ENCODE assay signal across 22 cellular contexts in the genomic region with DNA sequence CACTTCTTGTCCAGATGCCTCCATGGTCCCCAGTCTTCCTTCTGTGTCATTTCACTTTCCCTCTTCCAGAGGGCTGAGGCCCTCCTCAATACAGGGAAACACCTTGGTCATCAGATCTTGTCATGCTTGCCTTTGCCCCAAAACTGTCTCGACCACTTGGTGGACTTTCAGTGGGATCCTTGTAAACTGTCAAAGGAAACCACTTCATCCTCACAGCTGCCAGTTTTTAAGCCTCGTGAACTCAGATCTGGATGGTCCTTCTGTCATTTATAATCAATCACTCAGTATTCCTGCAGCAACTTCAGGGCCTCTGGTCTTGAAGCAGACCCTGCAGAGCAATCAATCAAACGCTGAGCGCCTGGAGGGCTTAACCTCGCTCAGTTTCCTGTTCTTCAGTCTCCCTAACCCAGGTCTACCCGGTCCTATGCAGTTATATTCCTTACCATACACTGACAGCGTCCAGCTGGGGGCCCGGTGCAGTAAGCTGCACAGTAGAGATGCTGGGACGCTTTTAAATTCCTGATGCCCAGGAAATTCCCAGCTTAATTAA.
DNase-seq lines count a peak whose midpoint lies in the region; ATAC-seq, FAIRE-seq and TF ChIP-seq lines count a peak whose summit lies in the region.
"Had no signal": no experiment of that assay in that cellular context is flagged by ENCODE, and none has a peak within 500 bp of the region (broad histone marks: within the 10 kb centered on the region; RNA-seq: fewer than 3 reads in every experiment).

No MANE protein-coding gene starts in this region.

- 71% methylated on average over 6 of the region's 9 CpGs for WGBS in right lobe of liver (ENCODE audit: insufficient coverage, low coverage, low lambda C conversion rate, missing lambda C conversion rate)
- 95% methylated on average over 9 of the region's 9 CpGs for WGBS in HepG2 (ENCODE audit: low lambda C conversion rate)
- 60 to 85% methylated on average over 9 of the region's 9 CpGs for WGBS in upper lobe of left lung, 2 donors
- WGBS in body of pancreas, 2 donors, result 80 to 96% methylated on average over 9 of the region's 9 CpGs

- H3K9me3 ChIP-seq in right lobe of liver (no peaks in the 10 kb centered on the region), HepG2 (ENCODE audit: low read length) (no peaks in the 10 kb centered on the region), endothelial cell of umbilical vein (replicated peaks; ENCODE audit: control insufficient read depth, insufficient read depth, low read length) (no peaks in the 10 kb centered on the region), upper lobe of left lung (no peaks in the 10 kb centered on the region), body of pancreas (no peaks in the 10 kb centered on the region)
- H3K9me3 ChIP-seq: ovary, suprapubic skin had no signal

- TF ChIP-seq EP300 in HepG2 (IDR thresholded peaks at IDR 0.05; ENCODE audit: low read depth in 2 of 2, low read length in 2 of 2) (no peak), HepG2 (CRISPR knock-in tag; IDR thresholded peaks at IDR 0.05; ENCODE audit: borderline replicate concordance) (no peak), upper lobe of left lung (IDR thresholded peaks at IDR 0.05) (no peak)

- no peaks in the 10 kb centered on the region for H3K9me1 ChIP-seq in endothelial cell of umbilical vein (replicated peaks; ENCODE audit: control insufficient read depth, extremely low read depth, insufficient read depth, low read length)

- dilution Hi-C loops in endothelial cell of umbilical vein (cut with MboI; ENCODE audit: extremely low pct_ligation_motif_present, low sequenced_read_pairs), result no loop called here

- DNase-seq in right lobe of liver (no peak), HepG2 (ENCODE audit: low spot score) (no peak), endothelial cell of umbilical vein (ENCODE audit: low read depth, low spot score) (no peak), upper lobe of left lung (no peak), body of pancreas (no peak), AML-193 (lab: John Stamatoyannopoulos, UW) (no peak), SIG-M5 treated with dmso at 0.1 percent for 504 hours (lab: John Stamatoyannopoulos, UW; ENCODE audit: unreplicated experiment) (no peak)
- DNase-seq: activated CD4-positive, alpha-beta memory T cell treated with anti-CD3 and anti-CD28 coated beads, Interleukin-2, amount 10 ng/mL, durations not matched to agents 7 days and 5 days; activated T-cell treated with anti-CD3 and anti-CD28 coated beads, Interleukin-2, amount 50 U/mL, for 24 hours; CD4-positive, alpha-beta T cell; DMS153; left ventricle myocardium superior; NCI-H1048; NCI-H526; ovary; SHP77; stimulated activated CD4-positive, alpha-beta T cell treated with anti-CD3 and anti-CD28 coated beads, Interleukin-4, amount 100 ng/mL, for 1 hour had no signal

- CTCF ChIA-PET in HepG2 (lab: Yijun Ruan, JAX; ENCODE audit: low intra/inter-chr PET ratio, low total read pairs) (no interaction called here), endothelial cell of umbilical vein (lab: Charles Lee) (interaction anchor here (1.2 to 1.8 kb wide), 6 partner anchors 9 to 273 kb away, joined by 3 to 9 read pairs (median 4); no protein-coding TSS in a partner anchor)

- in situ Hi-C loops in HepG2 (cut with HindIII; ENCODE audit: extremely low pct_ligation_motif_present, low pct_unique_long_range_greater_than_20kb), result loop anchor here (10.0 kb wide), 1 partner anchor 525 kb away; no protein-coding TSS in a partner anchor

- POLR2A ChIA-PET in HepG2 (lab: Yijun Ruan, JAX), result no interaction called here
- POLR2A ChIA-PET in endothelial cell of umbilical vein (lab: Charles Lee), result interaction anchor here (0.6 to 1.5 kb wide), 4 partner anchors 10 to 73 kb away, joined by 3 to 7 read pairs (median 4); no protein-coding TSS in a partner anchor

- no peak for TF ChIP-seq POLR2A in right lobe of liver (IDR thresholded peaks at IDR 0.05)
- no peak for TF ChIP-seq POLR2A in HepG2 (IDR thresholded peaks at IDR 0.05; ENCODE audit: insufficient read depth in 1 of 2, low read depth in 2 of 2, low read length in 2 of 2)
- no peak for TF ChIP-seq POLR2A in endothelial cell of umbilical vein (IDR thresholded peaks at IDR 0.05; ENCODE audit: low read depth, low read length)
- TF ChIP-seq POLR2A in upper lobe of left lung (IDR thresholded peaks at IDR 0.05), result no peak
- no peak for TF ChIP-seq POLR2A in body of pancreas (IDR thresholded peaks at IDR 0.05)

- FAIRE-seq in HepG2 (lab: Jason Lieb, UNC) (no peak), endothelial cell of umbilical vein (lab: Jason Lieb, UNC) (no peak)
- FAIRE-seq: GM12891 had no signal

- peak overlapping the region in 2 of 3 donors; percentile 27 to 35 for H3K27ac ChIP-seq in right lobe of liver
- H3K27ac ChIP-seq in HepG2 (ENCODE audit: extremely low read length, insufficient read depth, low read length), result no peak overlapping the region
- H3K27ac ChIP-seq in endothelial cell of umbilical vein (ENCODE audit: insufficient read depth, low read depth, low read length), result peak overlapping the region; percentile 96
- peak overlapping the region; percentile 60 for H3K27ac ChIP-seq in rectal smooth muscle tissue (ENCODE audit: low read depth, low read length)
- peak overlapping the region; percentile 13 to 74 (median 50) for H3K27ac ChIP-seq in upper lobe of left lung
- peak overlapping the region in 2 of 4 donors; percentile 8 to 18 for H3K27ac ChIP-seq in body of pancreas
- H3K27ac ChIP-seq: KMS-11, suprapubic skin had no signal

- H2AFZ ChIP-seq in HepG2 (ENCODE audit: low read length) (no peak overlapping the region), endothelial cell of umbilical vein (ENCODE audit: low read depth, low read length) (peak overlapping the region; percentile 9)

- H3K27me3 ChIP-seq in right lobe of liver (no peaks in the 10 kb centered on the region), HepG2 (ENCODE audit: control insufficient read depth in 1 of 2, insufficient read depth in 2 of 2, low read length in 2 of 2) (no peaks in the 10 kb centered on the region), endothelial cell of umbilical vein (ENCODE audit: control insufficient read depth in 2 of 2, insufficient read depth in 2 of 2, low read length in 2 of 2) (no peaks in the 10 kb centered on the region), rectal smooth muscle tissue (ENCODE audit: control insufficient read depth, insufficient read depth, low read length) (no peaks in the 10 kb centered on the region), upper lobe of left lung (no peaks in the 10 kb centered on the region), body of pancreas (no peaks in the 10 kb centered on the region)
- H3K27me3 ChIP-seq: ovary, suprapubic skin had no signal

- TF ChIP-seq RAD21 in HepG2 (CRISPR knock-in tag; IDR thresholded peaks at IDR 0.05), result no peak

- ATAC-seq in right lobe of liver (no peak), HepG2 (no peak), upper lobe of left lung (ENCODE audit: low FRiP score in 2 of 2) (no peak), body of pancreas (no peak)

- H4K20me1 ChIP-seq in HepG2 (ENCODE audit: insufficient read depth, low read length), result no peaks in the 10 kb centered on the region
- no peaks in the 10 kb centered on the region for H4K20me1 ChIP-seq in endothelial cell of umbilical vein (replicated peaks; ENCODE audit: control insufficient read depth, extremely low read depth, insufficient read depth, low read length)

- no peak overlapping the region for H3K4me3 ChIP-seq in right lobe of liver
- no peak overlapping the region for H3K4me3 ChIP-seq in HepG2 (replicated peaks in 1 of 3; ENCODE audit: insufficient read depth in 1 of 3, low read depth in 2 of 3, low read length in 3 of 3)
- peak overlapping the region in 2 of 3 experiments; percentile 7 to 43 for H3K4me3 ChIP-seq in endothelial cell of umbilical vein (replicated peaks in 1 of 3; ENCODE audit: insufficient read depth in 1 of 3, low read depth in 1 of 3, low read length in 3 of 3)
- no peak overlapping the region for H3K4me3 ChIP-seq in rectal smooth muscle tissue (ENCODE audit: low read length)
- H3K4me3 ChIP-seq in upper lobe of left lung, result no peak overlapping the region
- H3K4me3 ChIP-seq in body of pancreas, result no peak overlapping the region
- H3K4me3 ChIP-seq: ovary, skin epidermis, suprapubic skin had no signal

- TF ChIP-seq CTCF in right lobe of liver (IDR thresholded peaks at IDR 0.05) (no peak), HepG2 (CRISPR knock-in tag; IDR thresholded peaks at IDR 0.05) (no peak), endothelial cell of umbilical vein (IDR thresholded peaks at IDR 0.05; ENCODE audit: extremely low read depth in 1 of 2, insufficient read depth in 1 of 2, low read depth in 1 of 2, low read length in 2 of 2) (no peak), upper lobe of left lung (IDR thresholded peaks at IDR 0.05) (no peak), body of pancreas (IDR thresholded peaks at IDR 0.05) (no peak)

- H3K36me3 ChIP-seq in right lobe of liver (peaks cover 0 to 35% (median 17%) of the 10 kb centered on the region in 4 donors), HepG2 (replicated peaks in 1 of 2; ENCODE audit: control insufficient read depth in 1 of 2, insufficient read depth in 2 of 2, low read length in 2 of 2) (peaks cover 14 to 49% of the 10 kb centered on the region in 2 experiments; a peak in 4 of 5 replicates), endothelial cell of umbilical vein (ENCODE audit: control insufficient read depth in 2 of 2, extremely low read depth in 1 of 2, insufficient read depth in 2 of 2, low read length in 2 of 2) (peaks cover 4 to 6% of the 10 kb centered on the region in 2 experiments), rectal smooth muscle tissue (ENCODE audit: control insufficient read depth, insufficient read depth, low read length) (peaks cover 12% of the 10 kb centered on the region), upper lobe of left lung (peaks cover 9 to 72% (median 29%) of the 10 kb centered on the region in 4 donors), body of pancreas (replicated peaks in 1 of 2; ENCODE audit: insufficient read depth in 1 of 2, low read depth in 2 of 2) (peaks cover 14 to 26% of the 10 kb centered on the region in 2 donors)
- H3K36me3 ChIP-seq: ovary had no signal

- H3K4me1 ChIP-seq in right lobe of liver (no peaks in the 10 kb centered on the region), HepG2 (ENCODE audit: insufficient read depth, low read length) (no peaks in the 10 kb centered on the region), endothelial cell of umbilical vein (ENCODE audit: control insufficient read depth, extremely low read depth, insufficient read depth, low read length) (peaks cover 45% of the 10 kb centered on the region), rectal smooth muscle tissue (ENCODE audit: control insufficient read depth, insufficient read depth, low read length) (peaks cover 17% of the 10 kb centered on the region), upper lobe of left lung (peaks cover 0 to 19% (median 4%) of the 10 kb centered on the region in 4 donors), body of pancreas (no peaks in the 10 kb centered on the region)
- H3K4me1 ChIP-seq: suprapubic skin had no signal

- BruUV-seq in HepG2 (replicated peaks; lab: Mats Ljungman, UMichigan) (no TSS peak), endothelial cell of umbilical vein (replicated peaks; lab: Mats Ljungman, UMichigan) (TSS peak; percentile 62)

- intact Hi-C loops in right lobe of liver (cut with DNase I) (no loop called here), HepG2 (cut with micrococcal nuclease; ENCODE audit: unreplicated experiment) (no loop called here), endothelial cell of umbilical vein (cut with micrococcal nuclease) (loop anchor here (1.0 to 5.0 kb wide), 4 partner anchors 175 to 1341 kb away; a partner anchor contains a TSS), body of pancreas (cut with DNase I) (no loop called here)

- no peaks in the 10 kb centered on the region for H3K79me2 ChIP-seq in HepG2 (ENCODE audit: insufficient read depth, low read length)
- H3K79me2 ChIP-seq in endothelial cell of umbilical vein (ENCODE audit: control insufficient read depth, insufficient read depth, low read length), result no peaks in the 10 kb centered on the region

- H3K4me2 ChIP-seq in HepG2 (ENCODE audit: low read depth, low read length) (no peak overlapping the region), endothelial cell of umbilical vein (ENCODE audit: insufficient read depth, low read length) (peak overlapping the region; percentile 86)
- H3K4me2 ChIP-seq: KMS-11 had no signal

- no peak overlapping the region for H3K9ac ChIP-seq in HepG2 (ENCODE audit: insufficient read depth, low read depth, low read length)
- H3K9ac ChIP-seq in endothelial cell of umbilical vein (replicated peaks; ENCODE audit: extremely low read depth, insufficient read depth, low read length), result peak overlapping the region; percentile 91
- H3K9ac ChIP-seq in rectal smooth muscle tissue (ENCODE audit: low read length), result no peak overlapping the region
- H3K9ac ChIP-seq: KMS-11 had no signal

Comparison
In these comparisons a context has a peak if more than half of its experiments do, and no peak if none do; other contexts are left out.
1. H3K4me3 ChIP-seq: peak in endothelial cell of umbilical vein (2 of 3); none in right lobe of liver (0 of 3), HepG2 (0 of 3), rectal smooth muscle tissue (single experiment), upper lobe of left lung (0 of 4) and body of pancreas (0 of 2).